ENCODE assay signal across 1 cellular context in genomic region chr2:45001629-45002385, GRCh38.
TF ChIP-seq lines count a peak whose summit lies in the region.

No MANE protein-coding gene starts in this region.

TF ChIP-seq in H1, 55 proteins besides CTCF, POLR2A, EP300 and RAD21 (continued from another document):
- 0 out of 2 replicates have a peak, but pooled peaks have one; percentile 48 for TF ChIP-seq CBX8 (IDR thresholded peaks at IDR 0.05; ENCODE audit: borderline replicate concordance, low read depth, low read length)
- TF ChIP-seq HDAC6 (IDR thresholded peaks at IDR 0.05; ENCODE audit: low read depth, low read length): no peak
- TF ChIP-seq CHD7 (IDR thresholded peaks at IDR 0.05; ENCODE audit: insufficient replicate concordance, low read length): no peak
- no peak for TF ChIP-seq CEBPB (IDR thresholded peaks at IDR 0.05; ENCODE audit: low read depth, low read length)
- peak; percentile 76 for TF ChIP-seq EZH2 (IDR thresholded peaks at IDR 0.05; ENCODE audit: low read depth, low read length, severe bottlenecking)
- no peak for TF ChIP-seq SIX5 (IDR thresholded peaks at IDR 0.05; ENCODE audit: low read depth, low read length)
- no peak for TF ChIP-seq FOSL1 (IDR thresholded peaks at IDR 0.05; ENCODE audit: insufficient read depth, low read depth, low read length)
- no peak; the same call in 1 of the 2 replicates for TF ChIP-seq SUZ12 (IDR thresholded peaks at IDR 0.05; ENCODE audit: low read length)
